ENCODE assay signal across 22 cellular contexts in genomic region chr19:35378356-35378755, GRCh38. TPM values are rescaled to one million over a fixed set of nuclear protein-coding genes. Genes with fewer than 3 reads are reported as not detected.
DNase-seq lines count a peak whose midpoint lies in the region; ATAC-seq, FAIRE-seq and TF ChIP-seq lines count a peak whose summit lies in the region.
"Had no signal": no experiment of that assay in that cellular context is flagged by ENCODE, and none has a peak within 500 bp of the region (broad histone marks: within the 10 kb centered on the region; RNA-seq: fewer than 3 reads in every experiment).

No MANE protein-coding gene starts in this region.

- H3K27ac Mint-ChIP-seq in osteocyte (ENCODE audit: unreplicated experiment) = no peak overlapping the region
- no peak overlapping the region for H3K27ac Mint-ChIP-seq in activated CD8-positive, alpha-beta T cell treated with anti-CD3 and anti-CD28 coated beads, Interleukin-2, amount 10 ng/mL, durations not matched to agents 7 days and 5 days
- H3K27ac Mint-ChIP-seq in nephron progenitor cell = no peak overlapping the region
- H3K27ac Mint-ChIP-seq: B cell; CD4-positive, CD25-positive, alpha-beta regulatory T cell; CD8-positive, alpha-beta T cell had no signal

- FAIRE-seq in GM12878 (lab: Jason Lieb, UNC) (no peak), kidney (lab: Jason Lieb, UNC) (no peak)
- FAIRE-seq: G401.6, GM19239, H1 had no signal

- H3K9ac ChIP-seq in GM12878 (ENCODE audit: control insufficient read depth, insufficient read depth, low read length) (no peak overlapping the region), kidney (ENCODE audit: low read length in 2 of 2) (no peak overlapping the region)
- H3K9ac ChIP-seq: BLaER1, GM23248 had no signal

- no peak overlapping the region for H3K4me2 ChIP-seq in GM12878 (ENCODE audit: control insufficient read depth, insufficient read depth)

- TF ChIP-seq POLR2A in GM12878 (IDR thresholded peaks at IDR 0.05; ENCODE audit: low read depth, low read length) = no peak

- BruUV-seq in GM12878 (replicated peaks; lab: Mats Ljungman, UMichigan) = no TSS peak

- H3K36me3 ChIP-seq in HEK293 (ENCODE audit: control insufficient read depth in 2 of 2, insufficient read depth in 1 of 2, low read length in 2 of 2) (no peaks in the 10 kb centered on the region), GM12878 (ENCODE audit: control insufficient read depth in 2 of 2, insufficient read depth in 2 of 2, low read length in 1 of 2) (no peaks in the 10 kb centered on the region), kidney (ENCODE audit: control insufficient read depth in 1 of 2, insufficient read depth in 2 of 2, low read length in 2 of 2) (no peaks in the 10 kb centered on the region)
- H3K36me3 ChIP-seq: BLaER1 had no signal

- H2AFZ ChIP-seq in GM12878 (ENCODE audit: control insufficient read depth, low read depth, low read length) = no peak overlapping the region
- H2AFZ ChIP-seq: GM23248 had no signal

- no peaks in the 10 kb centered on the region for H3K27me3 Mint-ChIP-seq in osteocyte (ENCODE audit: unreplicated experiment)
- H3K27me3 Mint-ChIP-seq in activated CD8-positive, alpha-beta T cell treated with anti-CD3 and anti-CD28 coated beads, Interleukin-2, amount 10 ng/mL, durations not matched to agents 7 days and 5 days (ENCODE audit: low read depth) = peaks cover 12% of the 10 kb centered on the region
- peaks cover 37% of the 10 kb centered on the region for H3K27me3 Mint-ChIP-seq in nephron progenitor cell (ENCODE audit: low read depth, poor library complexity)

- TF ChIP-seq RAD21 in GM12878 (IDR thresholded peaks at IDR 0.05; ENCODE audit: insufficient read depth, low read depth, low read length) = no peak

- no peaks in the 10 kb centered on the region for H4K20me1 ChIP-seq in GM12878 (ENCODE audit: control insufficient read depth, insufficient read depth)
- H4K20me1 ChIP-seq: BLaER1 had no signal

- H3K4me3 Mint-ChIP-seq in osteocyte (ENCODE audit: unreplicated experiment) (no peak overlapping the region), nephron progenitor cell (no peak overlapping the region)
- no peak overlapping the region for H3K4me3 Mint-ChIP-seq in activated CD8-positive, alpha-beta T cell treated with anti-CD3 and anti-CD28 coated beads, Interleukin-2, amount 10 ng/mL, durations not matched to agents 7 days and 5 days
- H3K4me3 Mint-ChIP-seq: B cell; CD4-positive, CD25-positive, alpha-beta regulatory T cell; CD8-positive, alpha-beta T cell had no signal

- 100% methylated on average over 3 of the region's 3 CpGs for WGBS in GM12878 (ENCODE audit: insufficient coverage, insufficient replicate concordance, low lambda C conversion rate, missing lambda C conversion rate)

- H3K36me3 Mint-ChIP-seq in osteocyte (ENCODE audit: unreplicated experiment) (no peaks in the 10 kb centered on the region), nephron progenitor cell (ENCODE audit: low read depth) (no peaks in the 10 kb centered on the region)
- H3K36me3 Mint-ChIP-seq in activated CD8-positive, alpha-beta T cell treated with anti-CD3 and anti-CD28 coated beads, Interleukin-2, amount 10 ng/mL, durations not matched to agents 7 days and 5 days (ENCODE audit: low read depth) = peaks cover 2% of the 10 kb centered on the region
- H3K36me3 Mint-ChIP-seq: CD4-positive, CD25-positive, alpha-beta regulatory T cell; CD8-positive, alpha-beta T cell had no signal

- H3K27ac ChIP-seq in HEK293 (ENCODE audit: extremely low read depth, low read depth, low read length) = no peak overlapping the region
- H3K27ac ChIP-seq in GM12878 (ENCODE audit: control insufficient read depth, insufficient read depth) = no peak overlapping the region
- H3K27ac ChIP-seq in kidney (ENCODE audit: low read depth in 2 of 2, low read length in 2 of 2) = no peak overlapping the region
- H3K27ac ChIP-seq: BLaER1, C4-2B, GM23248 had no signal

- no peak for DNase-seq in GM12878 (ENCODE audit: low read depth, low spot score)
- DNase-seq in osteocyte (ENCODE audit: extremely low spot score, unreplicated experiment) = peak; percentile 15
- DNase-seq in activated CD8-positive, alpha-beta T cell treated with anti-CD3 and anti-CD28 coated beads, Interleukin-2, amount 10 ng/mL, durations not matched to agents 7 days and 5 days = no peak
- no peak for DNase-seq in nephron progenitor cell
- DNase-seq in kidney = no peak
- DNase-seq: Caco-2; CD4-positive, CD25-positive, alpha-beta regulatory T cell; CD8-positive, alpha-beta T cell; DMS153; DND-41; GM23248; H7; HCEC 1CT had no signal

- H3K27me3 ChIP-seq in GM12878 (replicated peaks in 1 of 2; ENCODE audit: control insufficient read depth in 2 of 2, insufficient read depth in 2 of 2, low read length in 1 of 2) = no peaks in the 10 kb centered on the region
- H3K27me3 ChIP-seq: BLaER1 had no signal

- RAD21 ChIA-PET in GM12878 (lab: Charles Lee; ENCODE audit: unreplicated experiment) = interaction anchor here (0.9 to 5.8 kb wide), 9 partner anchors 12 to 270 kb away, joined by 3 to 90 read pairs (median 14); partner anchors contain the start of gene COX6B1

- TF ChIP-seq CTCF in HEK293 (tag by site-specific recombination; IDR thresholded peaks at IDR 0.05) = no peak
- no peak for TF ChIP-seq CTCF in GM12878 (IDR thresholded peaks at IDR 0.05 in 2 of 3, conservative IDR thresholded peaks at IDR 0.05 in 1 of 3; ENCODE audit: control insufficient read depth in 2 of 3, extremely low read depth in 1 of 3, insufficient read depth in 1 of 3, low read depth in 3 of 3, low read length in 3 of 3)
- no peak for TF ChIP-seq CTCF in osteocyte (IDR thresholded peaks at IDR 0.05)
- no peak for TF ChIP-seq CTCF in nephron progenitor cell (IDR thresholded peaks at IDR 0.05)
- TF ChIP-seq CTCF in kidney (IDR thresholded peaks at IDR 0.05; ENCODE audit: borderline replicate concordance, extremely low read depth, insufficient read depth) = no peak

- POLR2A ChIA-PET in HEK293 (lab: Yijun Ruan, JAX) (no interaction called here), GM12878 (lab: Charles Lee) (interaction anchor here (0.9 to 4.1 kb wide), 9 partner anchors 9 to 85 kb away, joined by 3 to 52 read pairs (median 10); no protein-coding TSS in a partner anchor)
- POLR2A ChIA-PET in activated CD8-positive, alpha-beta T cell treated with anti-CD3 and anti-CD28 coated beads, Interleukin-2, amount 10 ng/mL, durations not matched to agents 7 days and 5 days (lab: Charles Lee) = no interaction called here

- H3K4me1 Mint-ChIP-seq in osteocyte (ENCODE audit: unreplicated experiment) = no peaks in the 10 kb centered on the region
- no peaks in the 10 kb centered on the region for H3K4me1 Mint-ChIP-seq in activated CD8-positive, alpha-beta T cell treated with anti-CD3 and anti-CD28 coated beads, Interleukin-2, amount 10 ng/mL, durations not matched to agents 7 days and 5 days (ENCODE audit: low read depth)
- peaks cover 44% of the 10 kb centered on the region for H3K4me1 Mint-ChIP-seq in nephron progenitor cell

- ATAC-seq in GM12878 = no peak
- ATAC-seq in activated CD8-positive, alpha-beta T cell treated with anti-CD3 and anti-CD28 coated beads, Interleukin-2, amount 10 ng/mL, durations not matched to agents 7 days and 5 days = no peak
- ATAC-seq: CD8-positive, alpha-beta T cell had no signal

- H3K4me1 ChIP-seq in HEK293 (ENCODE audit: control insufficient read depth, insufficient read depth, low read length) = no peaks in the 10 kb centered on the region
- H3K4me1 ChIP-seq in GM12878 (ENCODE audit: control insufficient read depth, insufficient read depth, low read length) = peaks cover 34% of the 10 kb centered on the region
- H3K4me1 ChIP-seq in kidney (ENCODE audit: control insufficient read depth in 1 of 2, insufficient read depth in 1 of 2, low read depth in 1 of 2, low read length in 2 of 2) = no peaks in the 10 kb centered on the region

- no peak overlapping the region for H3K4me3 ChIP-seq in HEK293 (ENCODE audit: low read depth, low read length)
- no peak overlapping the region for H3K4me3 ChIP-seq in GM12878
- no peak overlapping the region for H3K4me3 ChIP-seq in kidney (ENCODE audit: low read length in 2 of 2)
- H3K4me3 ChIP-seq: BLaER1, GM23248 had no signal

- in situ Hi-C loops in GM12878 (cut with MboI) = no loop called here

- SMC1A ChIA-PET in GM12878 (lab: Charles Lee; ENCODE audit: uncharacterized antibody, unreplicated experiment) = interaction anchor here (0.8 to 5.4 kb wide), 13 partner anchors 10 to 92 kb away, joined by 3 to 110 read pairs (median 5); partner anchors contain the start of gene FFAR3

- intact Hi-C loops in GM12878 (cut with micrococcal nuclease; ENCODE audit: unreplicated experiment) = loop anchor here (5.0 kb wide), 1 partner anchor 39 kb away; no protein-coding TSS in a partner anchor
- intact Hi-C loops in kidney (cut with DNase I) = no loop called here

- no peaks in the 10 kb centered on the region for H3K9me3 Mint-ChIP-seq in osteocyte (ENCODE audit: unreplicated experiment)
- H3K9me3 Mint-ChIP-seq in activated CD8-positive, alpha-beta T cell treated with anti-CD3 and anti-CD28 coated beads, Interleukin-2, amount 10 ng/mL, durations not matched to agents 7 days and 5 days (ENCODE audit: insufficient read depth) = no peaks in the 10 kb centered on the region
- H3K9me3 Mint-ChIP-seq in nephron progenitor cell = peaks cover 52% of the 10 kb centered on the region
- H3K9me3 Mint-ChIP-seq: CD8-positive, alpha-beta T cell had no signal

- no peaks in the 10 kb centered on the region for H3K79me2 ChIP-seq in GM12878 (ENCODE audit: control insufficient read depth, insufficient read depth, low read length)

- CTCF ChIA-PET in HEK293 (lab: Yijun Ruan, JAX) (interaction anchor here (0.6 to 3.6 kb wide), 6 partner anchors 10 to 91 kb away, joined by 3 to 26 read pairs (median 4); no protein-coding TSS in a partner anchor), GM12878 (lab: Yijun Ruan, JAX) (interaction anchor here (0.6 to 4.0 kb wide), 8 partner anchors 15 to 117 kb away, joined by 3 to 22 read pairs (median 4); no protein-coding TSS in a partner anchor)
- CTCF ChIA-PET in activated CD8-positive, alpha-beta T cell treated with anti-CD3 and anti-CD28 coated beads, Interleukin-2, amount 10 ng/mL, durations not matched to agents 7 days and 5 days (lab: Charles Lee) = interaction anchor here (0.7 to 1.3 kb wide), 4 partner anchors 25 to 117 kb away, joined by 3 to 6 read pairs (median 4); no protein-coding TSS in a partner anchor

- TF ChIP-seq EP300 in GM12878 (IDR thresholded peaks at IDR 0.05; ENCODE audit: borderline replicate concordance in 1 of 2, control insufficient read depth in 1 of 2, low read depth in 2 of 2, low read length in 2 of 2) = no peak

- peaks cover 11% of the 10 kb centered on the region for H3K9me3 ChIP-seq in HEK293 (ENCODE audit: control insufficient read depth, insufficient read depth, low read depth, low read length)
- H3K9me3 ChIP-seq in GM12878 (replicated peaks; ENCODE audit: control insufficient read depth, insufficient read depth, low read length) = peaks cover 2% of the 10 kb centered on the region; the same call in 2 of the 3 replicates
- H3K9me3 ChIP-seq in kidney (ENCODE audit: control insufficient read depth in 1 of 2, low read length in 2 of 2) = no peaks in the 10 kb centered on the region

RNA-seq across cellular contexts. Expression of gene GPR42, which starts 7.5 kb away (rescaled TPM):
- total RNA-seq in GM12878 (2013; cell fraction: nucleolus; rRNA removed) = not detected in 2 replicates
- not detected in 2 replicates for total RNA-seq in GM12878 (2014; rRNA removed)
- total RNA-seq in GM12878 (2014; rRNA removed; fragmentation: Illumina TruSeq; extraction: Trizol) = not detected in 2 replicates
- 0.13 TPM in 1 of 2 replicates, not detected in the other for total RNA-seq in GM12878 (2021)
- polyA plus RNA-seq in GM12878 (2011; ENCODE audit: low read depth) = not detected
- not detected in 2 replicates for polyA plus RNA-seq in GM12878 (2011; rRNA removed)
- not detected in 2 replicates for polyA plus RNA-seq in GM12878 (2011; cell fraction: cytosol; rRNA removed)
- polyA plus RNA-seq in GM12878 (2011; cell fraction: nucleus; rRNA removed) = 0.10 TPM in 1 of 2 replicates, not detected in the other
- 0.25 TPM in 1 of 2 replicates, not detected in the other for polyA plus RNA-seq in GM12878 (2012)
- not detected in 2 replicates for polyA plus RNA-seq in GM12878 (2014; fragmentation: Illumina TruSeq; extraction: Trizol)
- not detected for polyA plus RNA-seq in GM12878 (2014; fragmentation: Nextera tagmentation; extraction: Ambion mirVana)
- polyA plus RNA-seq in GM12878 (2014; rRNA removed) = not detected in 2 replicates
- not detected for polyA plus RNA-seq in GM12878 (2016; fragmentation: Nextera tagmentation; extraction: Ambion mirVana)
- polyA minus RNA-seq in GM12878 (2011; rRNA and poly(A)+ RNA removed) = not detected in 2 replicates
- not detected in 2 replicates for polyA minus RNA-seq in GM12878 (2011; cell fraction: cytosol; rRNA and poly(A)+ RNA removed)
- not detected in 2 replicates for polyA minus RNA-seq in GM12878 (2011; cell fraction: nucleus; rRNA and poly(A)+ RNA removed)
- total RNA-seq in osteocyte = not detected in 2 replicates
- total RNA-seq in activated CD8-positive, alpha-beta T cell treated with anti-CD3 and anti-CD28 coated beads, Interleukin-2, amount 10 ng/mL, durations not matched to agents 7 days and 5 days = not detected
- total RNA-seq in kidney = not detected
- polyA plus RNA-seq in kidney (ENCODE audit: insufficient read depth, low read depth, low replicate concordance) = not detected
- total RNA-seq: A172; B cell; Caco-2; CD4-positive, CD25-positive, alpha-beta regulatory T cell; CD8-positive, alpha-beta T cell; GM23248; H1; H7 had no signal
- polyA plus RNA-seq: AG04450; CD4-positive, CD25-positive, alpha-beta regulatory T cell; GM23248; H1 had no signal

RNA-seq across cellular contexts. Expression of gene FFAR3, which starts 20.1 kb away (rescaled TPM):
- total RNA-seq in GM12878 (2013; cell fraction: nucleolus; rRNA removed) = 0.42 and 0.44 TPM in 2 replicates
- total RNA-seq in GM12878 (2014; rRNA removed) (not detected in 2 replicates), GM12878 (2014; rRNA removed; fragmentation: Illumina TruSeq; extraction: Trizol) (not detected in 2 replicates), GM12878 (2021) (0.18 TPM in 1 of 2 replicates, not detected in the other), osteocyte (not detected in 2 replicates), kidney (not detected)
- polyA plus RNA-seq in GM12878 (2011; ENCODE audit: low read depth) = not detected
- polyA plus RNA-seq in GM12878 (2011; rRNA removed) (not detected in 2 replicates), GM12878 (2014; fragmentation: Illumina TruSeq; extraction: Trizol) (0.15 TPM in 1 of 2 replicates, not detected in the other), GM12878 (2014; fragmentation: Nextera tagmentation; extraction: Ambion mirVana) (not detected), GM12878 (2014; rRNA removed) (not detected in 2 replicates), GM12878 (2016; fragmentation: Nextera tagmentation; extraction: Ambion mirVana) (not detected), kidney (ENCODE audit: insufficient read depth, low read depth, low replicate concordance) (not detected)
- polyA plus RNA-seq in GM12878 (2011; cell fraction: cytosol; rRNA removed) = not detected in 2 replicates
- 0.12 and 0.36 TPM in 2 replicates for polyA plus RNA-seq in GM12878 (2011; cell fraction: nucleus; rRNA removed)
- 0.15 TPM in 1 of 2 replicates, not detected in the other for polyA plus RNA-seq in GM12878 (2012)
- not detected in 2 replicates for polyA minus RNA-seq in GM12878 (2011; rRNA and poly(A)+ RNA removed)
- polyA minus RNA-seq in GM12878 (2011; cell fraction: cytosol; rRNA and poly(A)+ RNA removed) = not detected in 2 replicates
- polyA minus RNA-seq in GM12878 (2011; cell fraction: nucleus; rRNA and poly(A)+ RNA removed) = not detected in 2 replicates
- total RNA-seq in activated CD8-positive, alpha-beta T cell treated with anti-CD3 and anti-CD28 coated beads, Interleukin-2, amount 10 ng/mL, durations not matched to agents 7 days and 5 days = not detected
- total RNA-seq: A172; B cell; Caco-2; CD8-positive, alpha-beta T cell; GM23248; H1; H7 had no signal
- polyA plus RNA-seq: AG04450, GM23248, H1 had no signal

RNA-seq across cellular contexts. Expression of gene FFAR1, which starts 30.7 kb away (rescaled TPM):
- 4.1 and 5.1 TPM in 2 replicates for total RNA-seq in GM12878 (2013; cell fraction: nucleolus; rRNA removed)
- total RNA-seq in GM12878 (2014; rRNA removed) (0.27 and 0.28 TPM in 2 replicates), GM12878 (2014; rRNA removed; fragmentation: Illumina TruSeq; extraction: Trizol) (0.13 TPM in 1 of 2 replicates, not detected in the other), GM12878 (2021) (0.43 and 0.62 TPM in 2 replicates), osteocyte (not detected in 2 replicates), kidney (not detected)
- polyA plus RNA-seq in GM12878 (2011; ENCODE audit: low read depth) = 0.92 TPM
- polyA plus RNA-seq in GM12878 (2011; rRNA removed) (0.13 and 0.15 TPM in 2 replicates), GM12878 (2014; fragmentation: Illumina TruSeq; extraction: Trizol) (0.10 TPM in 1 of 2 replicates, not detected in the other), GM12878 (2014; fragmentation: Nextera tagmentation; extraction: Ambion mirVana) (under 1 TPM; 0.05 to 0.07 TPM), GM12878 (2014; rRNA removed) (0.32 and 0.51 TPM in 2 replicates), GM12878 (2016; fragmentation: Nextera tagmentation; extraction: Ambion mirVana) (not detected), kidney (ENCODE audit: insufficient read depth, low read depth, low replicate concordance) (not detected)
- 0.19 and 0.28 TPM in 2 replicates for polyA plus RNA-seq in GM12878 (2011; cell fraction: cytosol; rRNA removed)
- 1.5 TPM in 2 replicates for polyA plus RNA-seq in GM12878 (2011; cell fraction: nucleus; rRNA removed)
- 0.49 and 1.6 TPM in 2 replicates for polyA plus RNA-seq in GM12878 (2012)
- 0.26 TPM in 1 of 2 replicates, not detected in the other for polyA minus RNA-seq in GM12878 (2011; rRNA and poly(A)+ RNA removed)
- polyA minus RNA-seq in GM12878 (2011; cell fraction: cytosol; rRNA and poly(A)+ RNA removed) = not detected in 2 replicates
- 0.24 and 0.77 TPM in 2 replicates for polyA minus RNA-seq in GM12878 (2011; cell fraction: nucleus; rRNA and poly(A)+ RNA removed)
- not detected for total RNA-seq in activated CD8-positive, alpha-beta T cell treated with anti-CD3 and anti-CD28 coated beads, Interleukin-2, amount 10 ng/mL, durations not matched to agents 7 days and 5 days
- total RNA-seq: A172; Caco-2; CD4-positive, CD25-positive, alpha-beta regulatory T cell; GM23248; H1; H7 had no signal
- polyA plus RNA-seq: AG04450; CD4-positive, CD25-positive, alpha-beta regulatory T cell; GM23248; H1 had no signal

RNA-seq across cellular contexts. Expression of gene CD22, which starts 49.4 kb away (rescaled TPM):
- 1,882 and 2,109 TPM in 2 replicates for total RNA-seq in GM12878 (2013; cell fraction: nucleolus; rRNA removed)
- 238 and 245 TPM in 2 replicates for total RNA-seq in GM12878 (2014; rRNA removed)
- 124 and 140 TPM in 2 replicates for total RNA-seq in GM12878 (2014; rRNA removed; fragmentation: Illumina TruSeq; extraction: Trizol)
- total RNA-seq in GM12878 (2021) = 261 and 294 TPM in 2 replicates
- 284 TPM for polyA plus RNA-seq in GM12878 (2011; ENCODE audit: low read depth)
- polyA plus RNA-seq in GM12878 (2011; rRNA removed) = 216 and 271 TPM in 2 replicates
- 276 and 316 TPM in 2 replicates for polyA plus RNA-seq in GM12878 (2011; cell fraction: cytosol; rRNA removed)
- polyA plus RNA-seq in GM12878 (2011; cell fraction: nucleus; rRNA removed) = 443 and 480 TPM in 2 replicates
- 310 and 327 TPM in 2 replicates for polyA plus RNA-seq in GM12878 (2012)
- 288 and 344 TPM in 2 replicates for polyA plus RNA-seq in GM12878 (2014; fragmentation: Illumina TruSeq; extraction: Trizol)
- polyA plus RNA-seq in GM12878 (2014; fragmentation: Nextera tagmentation; extraction: Ambion mirVana) = 10 to 100 TPM; 23.0 to 24.4 TPM
- 316 and 325 TPM in 2 replicates for polyA plus RNA-seq in GM12878 (2014; rRNA removed)
- polyA plus RNA-seq in GM12878 (2016; fragmentation: Nextera tagmentation; extraction: Ambion mirVana) = 10 to 100 TPM; 78.2 to 81.0 TPM
- 482 and 491 TPM in 2 replicates for polyA minus RNA-seq in GM12878 (2011; rRNA and poly(A)+ RNA removed)
- polyA minus RNA-seq in GM12878 (2011; cell fraction: cytosol; rRNA and poly(A)+ RNA removed) = 141 and 142 TPM in 2 replicates
- 170 and 251 TPM in 2 replicates for polyA minus RNA-seq in GM12878 (2011; cell fraction: nucleus; rRNA and poly(A)+ RNA removed)
- not detected in 2 replicates for total RNA-seq in osteocyte
- under 1 TPM; 0.52 to 0.63 TPM for total RNA-seq in activated CD8-positive, alpha-beta T cell treated with anti-CD3 and anti-CD28 coated beads, Interleukin-2, amount 10 ng/mL, durations not matched to agents 7 days and 5 days
- 15.4 TPM for total RNA-seq in kidney
- 0.82 TPM for polyA plus RNA-seq in kidney (ENCODE audit: insufficient read depth, low read depth, low replicate concordance)
- total RNA-seq: Caco-2, GM23248, H7 had no signal
- polyA plus RNA-seq: AG04450 had no signal
